3 cellular contexts compared by ENCODE assay signal in the genomic region with DNA sequence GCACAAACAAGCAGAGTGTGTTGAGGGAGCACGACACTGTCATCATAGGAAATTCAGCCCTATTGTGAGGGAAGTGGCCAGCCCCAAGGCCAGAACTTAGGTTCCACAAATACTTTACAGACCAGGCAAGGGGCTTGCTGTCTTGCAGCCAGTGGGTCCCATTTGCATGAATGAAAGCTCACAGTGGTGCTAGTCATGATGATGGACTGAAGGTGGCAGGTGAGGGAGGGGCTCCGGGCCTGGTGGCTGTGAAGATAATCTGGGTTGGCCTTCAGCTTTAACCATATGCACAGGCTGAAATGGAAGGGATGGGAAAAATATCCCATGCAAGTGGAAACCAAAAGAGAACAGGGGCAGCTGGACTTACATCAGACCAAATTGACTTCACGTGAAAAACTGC. TPM values are rescaled to one million over a fixed set of nuclear protein-coding genes. Genes with fewer than 3 reads are reported as not detected.
"Had no signal": no experiment of that assay in that cellular context is flagged by ENCODE, and none has a peak within 500 bp of the region (broad histone marks: within the 10 kb centered on the region; RNA-seq: fewer than 3 reads in every experiment).

No MANE protein-coding gene starts in this region.

- ATAC-seq: GM12878 had no signal

- DNase-seq: GDM1, GF-D8 had no signal

- H3K4me3 ChIP-seq: GM12878 had no signal

RNA-seq across cellular contexts. Expression of a gene that starts 39.4 kb away (rescaled TPM):
- total RNA-seq: GM12878 had no signal
- polyA plus RNA-seq: GM12878 had no signal
